ENCODE assay signal across 8 cellular contexts in genomic region chr17:32111141-32111771, GRCh38. TPM values are rescaled to one million over a fixed set of nuclear protein-coding genes. Genes with fewer than 3 reads are reported as not detected.
DNase-seq lines count a peak whose midpoint lies in the region; ATAC-seq and TF ChIP-seq lines count a peak whose summit lies in the region.

No MANE protein-coding gene starts in this region.

- ATAC-seq in HG02763 (IDR thresholded peaks at IDR 0.05; ENCODE audit: unreplicated experiment), result no peak

- DNase-seq in DMS79 treated with DMSO at 0.1 percent for 48 hours (lab: John Stamatoyannopoulos, UW), result peak; percentile 66
- DNase-seq in NCI-H1436 (lab: John Stamatoyannopoulos, UW), result peak; percentile 81
- peak; percentile 56 for DNase-seq in activated CD8-positive, alpha-beta memory T cell treated with anti-CD3 and anti-CD28 coated beads for 24 hours
- peak; percentile 70 for DNase-seq in fibroblast of pulmonary artery (ENCODE audit: low read depth)
- no peak for DNase-seq in progenitor cell of endocrine pancreas (ENCODE audit: low spot score, unreplicated experiment)
- DNase-seq in SW 1271 (lab: John Stamatoyannopoulos, UW), result no peak

- H3K27ac ChIP-seq in rectal smooth muscle tissue (ENCODE audit: low read depth, low read length), result no peak overlapping the region

- H3K27me3 ChIP-seq in rectal smooth muscle tissue (ENCODE audit: control insufficient read depth, insufficient read depth, low read length), result no peaks in the 10 kb centered on the region

- H3K36me3 ChIP-seq in rectal smooth muscle tissue (ENCODE audit: control insufficient read depth, insufficient read depth, low read length), result no peaks in the 10 kb centered on the region

- H3K4me3 ChIP-seq in fibroblast of pulmonary artery (replicated peaks; ENCODE audit: low read depth, low read length) (no peak overlapping the region), rectal smooth muscle tissue (ENCODE audit: low read length) (peak overlapping the region; percentile 11)

- H3K4me1 Mint-ChIP-seq in progenitor cell of endocrine pancreas (ENCODE audit: low read depth), result no peaks in the 10 kb centered on the region

- H3K27ac Mint-ChIP-seq in progenitor cell of endocrine pancreas, result no peak overlapping the region

- no peaks in the 10 kb centered on the region for H3K9me3 Mint-ChIP-seq in progenitor cell of endocrine pancreas (ENCODE audit: low read depth)

- H3K36me3 Mint-ChIP-seq in progenitor cell of endocrine pancreas (ENCODE audit: insufficient read depth), result no peaks in the 10 kb centered on the region

- H3K9ac ChIP-seq in rectal smooth muscle tissue (ENCODE audit: low read length), result no peak overlapping the region

- H3K4me3 Mint-ChIP-seq in progenitor cell of endocrine pancreas (ENCODE audit: low read depth), result no peak overlapping the region

- H3K27me3 Mint-ChIP-seq in progenitor cell of endocrine pancreas, result no peaks in the 10 kb centered on the region

- TF ChIP-seq CTCF in fibroblast of pulmonary artery (IDR thresholded peaks at IDR 0.05; ENCODE audit: low read length, missing control alignments), result peak; percentile 35
- no peak for TF ChIP-seq CTCF in progenitor cell of endocrine pancreas (IDR thresholded peaks at IDR 0.05; ENCODE audit: unreplicated experiment)

- no peaks in the 10 kb centered on the region for H3K4me1 ChIP-seq in rectal smooth muscle tissue (ENCODE audit: control insufficient read depth, insufficient read depth, low read length)

RNA-seq across cellular contexts. Expression of gene RHOT1, which starts 31.0 kb away (rescaled TPM):
- total RNA-seq in progenitor cell of endocrine pancreas, result 32.4 and 33.1 TPM in 2 replicates

Comparison
In these comparisons a context has a peak if more than half of its experiments do, and no peak if none do; other contexts are left out.
1. DNase-seq: peak in DMS79 treated with DMSO at 0.1 percent for 48 hours (single experiment), NCI-H1436 (single experiment), activated CD8-positive, alpha-beta memory T cell treated with anti-CD3 and anti-CD28 coated beads for 24 hours (single experiment) and fibroblast of pulmonary artery (single experiment); none in progenitor cell of endocrine pancreas (single experiment) and SW 1271 (0 of 2).